In the genomic region with DNA sequence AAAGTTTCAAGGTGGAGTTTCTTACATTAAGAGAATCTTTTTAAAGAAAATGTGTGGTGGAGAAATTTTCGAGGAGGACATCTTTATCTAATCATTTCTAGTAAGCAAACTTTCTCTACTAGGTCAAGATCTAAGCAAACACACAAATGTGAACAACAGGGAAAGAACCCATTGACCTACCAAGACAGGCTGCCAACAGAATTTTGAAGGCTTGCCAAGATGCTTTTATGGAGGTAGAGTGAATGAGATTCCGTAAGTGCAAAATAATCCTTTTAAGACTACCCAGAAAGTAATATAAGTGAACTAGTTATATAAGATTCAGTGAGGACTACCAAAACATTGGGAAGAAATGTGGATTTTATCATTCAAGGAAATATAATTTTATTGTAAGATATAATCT, we compare ENCODE assay signal across 20 cellular contexts.
DNase-seq lines count a peak whose midpoint lies in the region; ATAC-seq, FAIRE-seq and TF ChIP-seq lines count a peak whose summit lies in the region.
"Had no signal": no experiment of that assay in that cellular context is flagged by ENCODE, and none has a peak within 500 bp of the region (broad histone marks: within the 10 kb centered on the region; RNA-seq: fewer than 3 reads in every experiment).

No MANE protein-coding gene starts in this region.

- H3K4me1 ChIP-seq in left ventricle myocardium inferior (peaks cover 16% of the 10 kb centered on the region), small intestine (ENCODE audit: control insufficient read depth in 2 of 2, insufficient read depth in 1 of 2, low read depth in 1 of 2, low read length in 1 of 2) (no peaks in the 10 kb centered on the region)
- H3K4me1 ChIP-seq: ascending aorta, neural progenitor cell had no signal

- H3K9me3 ChIP-seq in left ventricle myocardium inferior (replicated peaks) (peaks cover 3% of the 10 kb centered on the region), small intestine (ENCODE audit: control insufficient read depth, low read depth) (no peaks in the 10 kb centered on the region)
- H3K9me3 ChIP-seq: ascending aorta, upper lobe of left lung had no signal

- no peak overlapping the region for H3K4me3 ChIP-seq in left ventricle myocardium inferior
- no peak overlapping the region for H3K4me3 ChIP-seq in astrocyte of the spinal cord (ENCODE audit: low read depth, low read length)
- H3K4me3 ChIP-seq in small intestine (ENCODE audit: low read depth in 1 of 2, low read length in 2 of 2) = no peak overlapping the region
- H3K4me3 ChIP-seq: ascending aorta, neural progenitor cell, skin epidermis, upper lobe of left lung had no signal

- ATAC-seq in Right ventricle myocardium inferior = peak; percentile 34
- ATAC-seq in left lobe of liver = peak; percentile 94
- ATAC-seq in GM19351 (IDR thresholded peaks at IDR 0.05; ENCODE audit: unreplicated experiment) = no peak
- no peak for ATAC-seq in omental fat pad (ENCODE audit: low FRiP score)
- no peak for ATAC-seq in HG03175 (IDR thresholded peaks at IDR 0.05; ENCODE audit: unreplicated experiment)
- ATAC-seq: CD8-positive, alpha-beta T cell; stimulated activated naive B cell treated with anti-CD40 and anti-IgM and Interleukin-4, amounts not matched to agents 10 μg/mL and 1 μg/mL and 100 μg/mL, for 72 hours had no signal

- DNase-seq in Right ventricle myocardium inferior (ENCODE audit: missing footprints) (no peak), left ventricle myocardium inferior (no peak), astrocyte of the spinal cord (ENCODE audit: low read depth, low spot score) (peak; percentile 37), left lobe of liver (ENCODE audit: low spot score) (peak; percentile 77), small intestine (peak; percentile 75), omental fat pad (ENCODE audit: low spot score) (no peak)
- DNase-seq: activated CD4-positive, CD25-positive, alpha-beta regulatory T cell; activated gamma-delta T cell treated with Interleukin-2 at 50 U/mL for 16 hours; CD8-positive, alpha-beta T cell; mesenchymal stem cell; NCI-H2107; stimulated activated naive B cell treated with anti-CD40 and anti-IgM and Interleukin-4, amounts not matched to agents 10 μg/mL and 1 μg/mL and 100 μg/mL, for 72 hours had no signal

- no peak for FAIRE-seq in small intestine (lab: Jason Lieb, UNC)
- FAIRE-seq: G401.6, HTR-8/SVneo had no signal

- no peak for TF ChIP-seq CTCF in left ventricle myocardium inferior (IDR thresholded peaks at IDR 0.05; ENCODE audit: borderline replicate concordance)
- no peak for TF ChIP-seq CTCF in astrocyte of the spinal cord (IDR thresholded peaks at IDR 0.05; ENCODE audit: low read depth, low read length)
- TF ChIP-seq CTCF in omental fat pad (IDR thresholded peaks at IDR 0.05) = no peak

- no peaks in the 10 kb centered on the region for H3K36me3 ChIP-seq in left ventricle myocardium inferior
- H3K36me3 ChIP-seq in small intestine (ENCODE audit: control insufficient read depth in 2 of 2, insufficient read depth in 2 of 2, low read length in 2 of 2) = no peaks in the 10 kb centered on the region
- H3K36me3 ChIP-seq: neural progenitor cell, upper lobe of left lung had no signal

- H3K27ac ChIP-seq in left ventricle myocardium inferior (replicated peaks) (no peak overlapping the region), small intestine (ENCODE audit: low read depth in 1 of 2, low read length in 1 of 2) (no peak overlapping the region)
- H3K27ac ChIP-seq: ascending aorta, neural progenitor cell, skin epidermis, upper lobe of left lung had no signal

- intact Hi-C loops in Right ventricle myocardium inferior (cut with DNase I) (no loop called here), left ventricle myocardium inferior (cut with micrococcal nuclease) (no loop called here)

- H3K27me3 ChIP-seq in left ventricle myocardium inferior (ENCODE audit: low read depth) = no peaks in the 10 kb centered on the region
- H3K27me3 ChIP-seq in small intestine (ENCODE audit: control insufficient read depth in 2 of 2, insufficient read depth in 2 of 2, low read length in 2 of 2) = no peaks in the 10 kb centered on the region
- H3K27me3 ChIP-seq: ascending aorta, neural progenitor cell, upper lobe of left lung had no signal

- in situ Hi-C loops in astrocyte of the spinal cord (cut with HindIII; ENCODE audit: low sequenced_read_pairs) = no loop called here

- WGBS in small intestine, 3 donors = 8 to 21% (median 16%) methylated on average over 2 of the region's 2 CpGs

Comparison
In these comparisons a context has a peak if more than half of its experiments do, and no peak if none do; other contexts are left out.
1. ATAC-seq: peak in Right ventricle myocardium inferior (single experiment) and left lobe of liver (single experiment); none in GM19351 (single experiment), omental fat pad (single experiment) and HG03175 (single experiment).
2. DNase-seq: peak in astrocyte of the spinal cord (single experiment), left lobe of liver (single experiment) and small intestine (single experiment); none in Right ventricle myocardium inferior (single experiment), left ventricle myocardium inferior (single experiment) and omental fat pad (single experiment).